1 cellular context compared by ENCODE assay signal in genomic region chr7:44012081-44012480, GRCh38.
TF ChIP-seq lines count a peak whose summit lies in the region.

No MANE protein-coding gene starts in this region.

TF ChIP-seq in GM12878, 131 proteins besides CTCF, POLR2A, EP300 and RAD21:
- TF ChIP-seq ZNF687 (IDR thresholded peaks at IDR 0.05) = 0 out of 2 replicates have a peak, but pooled peaks have one; percentile 28
- TF ChIP-seq CREM (IDR thresholded peaks at IDR 0.05; ENCODE audit: low read depth) = 0 out of 2 replicates have a peak, but pooled peaks have one; percentile 10
